16 cellular contexts compared by ENCODE assay signal in genomic region chr5:103216137-103216536, GRCh38. TPM values are rescaled to one million over a fixed set of nuclear protein-coding genes. Genes with fewer than 3 reads are reported as not detected.
DNase-seq lines count a peak whose midpoint lies in the region; ATAC-seq, FAIRE-seq and TF ChIP-seq lines count a peak whose summit lies in the region.
"Had no signal": no experiment of that assay in that cellular context is flagged by ENCODE, and none has a peak within 500 bp of the region (broad histone marks: within the 10 kb centered on the region; RNA-seq: fewer than 3 reads in every experiment).

No MANE protein-coding gene starts in this region.

- POLR2A ChIA-PET in HepG2 (lab: Yijun Ruan, JAX) = no interaction called here

- H3K9me3 ChIP-seq in right lobe of liver (no peaks in the 10 kb centered on the region), HepG2 (ENCODE audit: low read length) (no peaks in the 10 kb centered on the region), upper lobe of right lung (no peaks in the 10 kb centered on the region)
- H3K9me3 ChIP-seq: gastrocnemius medialis, transverse colon had no signal

- peak in 3 of 4 donors; percentile 16 to 56 (median 53) for ATAC-seq in right lobe of liver
- ATAC-seq in HepG2 = no peak
- ATAC-seq in upper lobe of right lung = peak; percentile 34
- no peak for ATAC-seq in GM18868 (IDR thresholded peaks at IDR 0.05; ENCODE audit: unreplicated experiment)
- ATAC-seq in GM21717 (IDR thresholded peaks at IDR 0.05; ENCODE audit: unreplicated experiment) = no peak
- no peak for ATAC-seq in HG03520 (IDR thresholded peaks at IDR 0.05; ENCODE audit: unreplicated experiment)
- ATAC-seq: gastrocnemius medialis had no signal

- no peak for TF ChIP-seq POLR2A in right lobe of liver (IDR thresholded peaks at IDR 0.05)
- no peak for TF ChIP-seq POLR2A in HepG2 (IDR thresholded peaks at IDR 0.05; ENCODE audit: insufficient read depth in 1 of 2, low read depth in 2 of 2, low read length in 2 of 2)

- no peak for FAIRE-seq in HepG2 (lab: Jason Lieb, UNC)

- in situ Hi-C loops in HepG2 (cut with HindIII; ENCODE audit: extremely low pct_ligation_motif_present, low pct_unique_long_range_greater_than_20kb) = no loop called here

- H3K27me3 ChIP-seq in right lobe of liver (no peaks in the 10 kb centered on the region), HepG2 (ENCODE audit: control insufficient read depth in 1 of 2, insufficient read depth in 2 of 2, low read length in 2 of 2) (no peaks in the 10 kb centered on the region; a peak in 1 of 5 replicates), upper lobe of right lung (no peaks in the 10 kb centered on the region)
- H3K27me3 ChIP-seq: gastrocnemius medialis, transverse colon had no signal

- intact Hi-C loops in right lobe of liver (cut with DNase I) = no loop called here
- intact Hi-C loops in HepG2 (cut with micrococcal nuclease; ENCODE audit: unreplicated experiment) = no loop called here
- intact Hi-C loops in upper lobe of right lung (cut with DNase I) = no loop called here

- BruUV-seq in HepG2 (replicated peaks; lab: Mats Ljungman, UMichigan) = no TSS peak

- WGBS in right lobe of liver (ENCODE audit: insufficient coverage, low coverage, low lambda C conversion rate, missing lambda C conversion rate) = 33% methylated on average over 2 of the region's 2 CpGs
- WGBS in HepG2 (ENCODE audit: low lambda C conversion rate) = 61% methylated on average over 2 of the region's 2 CpGs

- CTCF ChIA-PET in HepG2 (lab: Yijun Ruan, JAX; ENCODE audit: low intra/inter-chr PET ratio, low total read pairs) = no interaction called here

- H2AFZ ChIP-seq in HepG2 (ENCODE audit: low read length) = no peak overlapping the region

- H3K79me2 ChIP-seq in HepG2 (ENCODE audit: insufficient read depth, low read length) = no peaks in the 10 kb centered on the region

- TF ChIP-seq RAD21 in HepG2 (CRISPR knock-in tag; IDR thresholded peaks at IDR 0.05) = no peak

- H3K4me1 ChIP-seq in right lobe of liver = no peaks in the 10 kb centered on the region
- H3K4me1 ChIP-seq in HepG2 (ENCODE audit: insufficient read depth, low read length) = peaks cover 6% of the 10 kb centered on the region; the same call in 1 of the 2 replicates
- no peaks in the 10 kb centered on the region for H3K4me1 ChIP-seq in upper lobe of right lung
- H3K4me1 ChIP-seq: gastrocnemius medialis had no signal

- no peaks in the 10 kb centered on the region for H4K20me1 ChIP-seq in HepG2 (ENCODE audit: insufficient read depth, low read length)

- H3K4me2 ChIP-seq in HepG2 (ENCODE audit: low read depth, low read length) = no peak overlapping the region

- DNase-seq in right lobe of liver = no peak
- DNase-seq in HepG2 (ENCODE audit: low spot score) = no peak
- DNase-seq in MV-4-11 (lab: John Stamatoyannopoulos, UW) = peak; percentile 12
- DNase-seq in dermis blood vessel endothelial cell = peak; percentile 41
- DNase-seq in upper lobe of right lung = no peak
- DNase-seq: activated gamma-delta T cell treated with Interleukin-2 at 50 U/mL for 16 hours; gastrocnemius medialis; NCI-H1417 treated with DMSO at 0.1 percent for 48 hours; NCI-H345; right cardiac atrium; stimulated activated CD4-positive, alpha-beta T cell treated with anti-CD3 and anti-CD28 coated beads, Interleukin-2, amount 100 ng/mL, for 24 hours; transverse colon had no signal

- TF ChIP-seq CTCF in right lobe of liver (IDR thresholded peaks at IDR 0.05) (no peak), HepG2 (CRISPR knock-in tag; IDR thresholded peaks at IDR 0.05) (no peak), upper lobe of right lung (IDR thresholded peaks at IDR 0.05) (no peak)

- H3K27ac ChIP-seq in right lobe of liver (no peak overlapping the region), HepG2 (ENCODE audit: extremely low read length, insufficient read depth, low read length) (no peak overlapping the region), upper lobe of right lung (no peak overlapping the region)
- H3K27ac ChIP-seq: gastrocnemius medialis, SK-N-MC, transverse colon had no signal

- TF ChIP-seq EP300 in HepG2 (IDR thresholded peaks at IDR 0.05; ENCODE audit: low read depth in 2 of 2, low read length in 2 of 2) (no peak), HepG2 (CRISPR knock-in tag; IDR thresholded peaks at IDR 0.05; ENCODE audit: borderline replicate concordance) (no peak)

- no peak overlapping the region for H3K4me3 ChIP-seq in right lobe of liver
- H3K4me3 ChIP-seq in HepG2 (replicated peaks in 1 of 3; ENCODE audit: insufficient read depth in 1 of 3, low read depth in 2 of 3, low read length in 3 of 3) = no peak overlapping the region
- H3K4me3 ChIP-seq in upper lobe of right lung = no peak overlapping the region
- H3K4me3 ChIP-seq: gastrocnemius medialis, SK-N-MC, transverse colon had no signal

- H3K36me3 ChIP-seq in right lobe of liver (no peaks in the 10 kb centered on the region), HepG2 (replicated peaks in 1 of 2; ENCODE audit: control insufficient read depth in 1 of 2, insufficient read depth in 2 of 2, low read length in 2 of 2) (no peaks in the 10 kb centered on the region), upper lobe of right lung (no peaks in the 10 kb centered on the region)
- H3K36me3 ChIP-seq: gastrocnemius medialis, transverse colon had no signal

- H3K9ac ChIP-seq in HepG2 (ENCODE audit: insufficient read depth, low read depth, low read length) = no peak overlapping the region

TF ChIP-seq in HepG2, 621 proteins besides CTCF, POLR2A, EP300 and RAD21:
- no peak for TF ChIP-seq KMT2B (CRISPR knock-in tag; IDR thresholded peaks at IDR 0.05)
- TF ChIP-seq CHCHD3 (CRISPR knock-in tag; IDR thresholded peaks at IDR 0.05) = no peak
- no peak for TF ChIP-seq TMF1 (CRISPR knock-in tag; IDR thresholded peaks at IDR 0.05; ENCODE audit: low read depth)
- no peak for TF ChIP-seq ZNF556 (CRISPR knock-in tag; IDR thresholded peaks at IDR 0.05; ENCODE audit: borderline replicate concordance)
- TF ChIP-seq THAP8 (CRISPR knock-in tag; IDR thresholded peaks at IDR 0.05; ENCODE audit: borderline replicate concordance) = no peak
- no peak for TF ChIP-seq FLYWCH1 (CRISPR knock-in tag; IDR thresholded peaks at IDR 0.05)
- TF ChIP-seq KLF13 (CRISPR knock-in tag; IDR thresholded peaks at IDR 0.05) = no peak
- TF ChIP-seq ZSCAN20 (CRISPR knock-in tag; IDR thresholded peaks at IDR 0.05; ENCODE audit: borderline replicate concordance) = no peak
- no peak for TF ChIP-seq HIC2 (CRISPR knock-in tag; IDR thresholded peaks at IDR 0.05; ENCODE audit: low read depth)
- TF ChIP-seq ZNF598 (CRISPR knock-in tag; IDR thresholded peaks at IDR 0.05; ENCODE audit: borderline replicate concordance) = no peak
- no peak for TF ChIP-seq ZNF121 (CRISPR knock-in tag; IDR thresholded peaks at IDR 0.05)
TF ChIP-seq in HepG2: peak in this region for 0.

RNA-seq across cellular contexts. Expression of gene MACIR, which starts 42.4 kb away (rescaled TPM):
- 1 to 10 TPM in 2 of 6 experiments, under 1 TPM in 4; 0.37 to 1.9 (median 0.75) TPM for total RNA-seq in right lobe of liver
- total RNA-seq in HepG2 (2016; rRNA removed; fragmentation: Illumina TruSeq; extraction: Trizol) = 4.4 and 5.5 TPM in 2 replicates
- total RNA-seq in HepG2 (2016; cell fraction: cytosol; rRNA removed; fragmentation: Illumina TruSeq; extraction: Trizol; ENCODE audit: low read depth) = 1.5 and 1.7 TPM in 2 replicates
- total RNA-seq in HepG2 (2016; cell fraction: insoluble cytoplasmic fraction; rRNA removed; fragmentation: Illumina TruSeq; extraction: Trizol) = 4.0 and 5.9 TPM in 2 replicates
- total RNA-seq in HepG2 (2016; cell fraction: membrane; rRNA removed; fragmentation: Illumina TruSeq; extraction: Trizol) = 4.6 and 4.8 TPM in 2 replicates
- 2.2 and 2.6 TPM in 2 replicates for total RNA-seq in HepG2 (2016; cell fraction: nucleus; rRNA removed; fragmentation: Illumina TruSeq; extraction: Trizol)
- 2.2 and 2.4 TPM in 2 replicates for polyA plus RNA-seq in HepG2 (2011; rRNA removed)
- 1.3 TPM in 2 replicates for polyA plus RNA-seq in HepG2 (2011; cell fraction: cytosol; rRNA removed)
- polyA plus RNA-seq in HepG2 (2011; cell fraction: nucleus; rRNA removed) = 1.0 and 1.5 TPM in 2 replicates
- polyA plus RNA-seq in HepG2 (2012) = 1.9 and 2.3 TPM in 2 replicates
- 1.0 and 1.7 TPM in 2 replicates for polyA plus RNA-seq in HepG2 (2016; cell fraction: cytosol; fragmentation: Illumina TruSeq; extraction: Trizol; ENCODE audit: low read depth)
- 4.9 and 5.7 TPM in 2 replicates for polyA plus RNA-seq in HepG2 (2016; cell fraction: insoluble cytoplasmic fraction; fragmentation: Illumina TruSeq; extraction: Trizol; ENCODE audit: low read depth)
- 2.4 and 2.9 TPM in 2 replicates for polyA plus RNA-seq in HepG2 (2016; cell fraction: membrane; fragmentation: Illumina TruSeq; extraction: Trizol; ENCODE audit: low read depth)
- 4.8 and 6.3 TPM in 2 replicates for polyA plus RNA-seq in HepG2 (2016; cell fraction: nucleus; fragmentation: Illumina TruSeq; extraction: Trizol; ENCODE audit: insufficient read depth, low read depth)
- 2.1 and 22.8 TPM in 2 replicates for polyA minus RNA-seq in HepG2 (2011; rRNA and poly(A)+ RNA removed; ENCODE audit: low replicate concordance)
- polyA minus RNA-seq in HepG2 (2011; cell fraction: cytosol; rRNA and poly(A)+ RNA removed) = 1.2 and 2.0 TPM in 2 replicates
- polyA minus RNA-seq in HepG2 (2011; cell fraction: nucleus; rRNA and poly(A)+ RNA removed) = 1.8 and 2.7 TPM in 2 replicates
- total RNA-seq in dermis blood vessel endothelial cell = 9.4 and 11.9 TPM in 2 replicates
- total RNA-seq in upper lobe of right lung = 4.2 TPM

Comparison
In these comparisons a context has a peak if more than half of its experiments do, and no peak if none do; other contexts are left out.
1. ATAC-seq: peak in right lobe of liver (3 of 4) and upper lobe of right lung (single experiment); none in HepG2 (single experiment), GM18868 (single experiment), GM21717 (single experiment) and HG03520 (single experiment).
2. DNase-seq: peak in MV-4-11 (single experiment) and dermis blood vessel endothelial cell (single experiment); none in right lobe of liver (0 of 3), HepG2 (single experiment) and upper lobe of right lung (single experiment).